ENCODE assay signal across 2 cellular contexts in genomic region chr5:151048526-151048925, GRCh38.
TF ChIP-seq lines count a peak whose summit lies in the region.

No MANE protein-coding gene starts in this region.

TF ChIP-seq in IMR-90, 13 proteins besides CTCF, POLR2A, EP300 and RAD21:
- TF ChIP-seq SMC3 (IDR thresholded peaks at IDR 0.05; ENCODE audit: low read depth, low read length), result 0 out of 2 replicates have a peak, but pooled peaks have one; percentile 10
- TF ChIP-seq ELK1 (IDR thresholded peaks at IDR 0.05; ENCODE audit: borderline replicate concordance, low read depth, low read length), result no peak

TF ChIP-seq in K562, 482 proteins besides CTCF, POLR2A, EP300 and RAD21:
- TF ChIP-seq AFF4 (CRISPR knock-in tag; IDR thresholded peaks at IDR 0.05) (no peak), CTCFL (IDR thresholded peaks at IDR 0.05; ENCODE audit: borderline replicate concordance, insufficient read depth, low read depth, low read length, poor library complexity, severe bottlenecking) (peak; percentile 22), ZBTB5 (IDR thresholded peaks at IDR 0.05) (peak; percentile 92), PPARD (CRISPR knock-in tag; IDR thresholded peaks at IDR 0.05) (no peak), MXI1 (IDR thresholded peaks at IDR 0.05; ENCODE audit: low read depth, low read length) (no peak), FUS (optimal IDR thresholded peaks at IDR 0.05; ENCODE audit: low read depth, low read length) (no peak), BRD4 (IDR thresholded peaks at IDR 0.05) (no peak), KLF10 (CRISPR knock-in tag; IDR thresholded peaks at IDR 0.05) (no peak), ZBTB34 (CRISPR knock-in tag; IDR thresholded peaks at IDR 0.05) (no peak), ZNF785 (CRISPR knock-in tag; IDR thresholded peaks at IDR 0.05) (no peak), HDAC2 (IDR thresholded peaks at IDR 0.05) (no peak), HINFP (tag; conservative IDR thresholded peaks at IDR 0.05; ENCODE audit: low read depth) (peak; percentile 94), TBP (optimal IDR thresholded peaks at IDR 0.05; ENCODE audit: low read depth, low read length) (no peak), CC2D1A (IDR thresholded peaks at IDR 0.05) (peak; percentile 74), UBTF (IDR thresholded peaks at IDR 0.05; ENCODE audit: borderline replicate concordance in 1 of 2, low read depth in 2 of 2, low read length in 2 of 2) (no peak), C11orf30 (IDR thresholded peaks at IDR 0.05; ENCODE audit: low read depth) (no peak), ZNF507 (tag; conservative IDR thresholded peaks at IDR 0.05) (no peak), HDAC8 (tag; IDR thresholded peaks at IDR 0.05) (no peak), RBM15 (IDR thresholded peaks at IDR 0.05; ENCODE audit: insufficient read depth, low read length) (no peak), ZC3H11A (IDR thresholded peaks at IDR 0.05; ENCODE audit: low read depth, low read length) (no peak), TSC22D4 (tag; IDR thresholded peaks at IDR 0.05) (no peak), CREM (IDR thresholded peaks at IDR 0.05; ENCODE audit: low read depth) (no peak), SUPT5H (IDR thresholded peaks at IDR 0.05) (no peak), ZFP36 (IDR thresholded peaks at IDR 0.05; ENCODE audit: low read depth, low read length, partially characterized antibody) (no peak), BCLAF1 (IDR thresholded peaks at IDR 0.05; ENCODE audit: borderline replicate concordance in 1 of 2, control insufficient read depth in 1 of 2, low read depth in 2 of 2, low read length in 1 of 2) (no peak), HIVEP1 (CRISPR knock-in tag; IDR thresholded peaks at IDR 0.05) (no peak), ZNF143 (CRISPR knock-in tag; IDR thresholded peaks at IDR 0.05) (no peak)
